16 cellular contexts compared by ENCODE assay signal in the genomic region with DNA sequence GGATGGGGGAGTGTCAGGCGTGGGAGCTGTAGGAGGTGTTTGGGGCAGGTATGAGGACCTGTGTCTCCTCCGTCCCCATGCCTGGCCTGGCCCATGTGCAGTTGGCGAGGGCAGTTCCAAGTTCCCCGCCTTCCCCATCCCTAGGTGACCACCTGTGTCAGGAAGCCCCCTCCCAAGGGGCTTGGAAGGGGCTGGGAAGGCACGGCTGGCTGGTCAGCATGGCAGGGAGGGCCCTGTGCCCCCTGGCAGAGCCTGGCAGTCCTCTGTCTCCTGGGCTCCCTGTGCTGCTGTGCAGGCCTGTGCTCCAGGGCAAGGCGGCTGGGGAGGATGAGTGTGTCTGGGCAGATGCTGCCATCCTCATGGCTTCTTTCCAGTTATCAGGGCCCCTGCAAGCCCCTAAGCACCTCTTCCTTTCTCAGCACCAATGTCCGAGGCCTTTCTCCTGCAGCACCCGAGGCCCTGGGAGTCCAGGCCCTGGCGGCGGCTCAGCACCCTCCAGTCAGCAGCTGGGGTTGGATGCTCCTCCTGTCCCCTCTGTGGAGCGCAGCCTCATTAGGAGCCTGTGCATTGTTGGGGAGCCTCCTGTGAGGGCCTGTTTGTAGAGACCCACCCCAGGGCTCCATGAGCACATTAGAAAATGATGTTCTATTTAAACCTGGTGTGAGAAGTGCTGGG.
"Had no signal": no experiment of that assay in that cellular context is flagged by ENCODE, and none has a peak within 500 bp of the region (broad histone marks: within the 10 kb centered on the region; RNA-seq: fewer than 3 reads in every experiment).

No MANE protein-coding gene starts in this region.

- H3K27ac ChIP-seq: cardiac muscle cell, colonic mucosa, foreskin keratinocyte, ovary, sigmoid colon, SJCRH30, tibial nerve had no signal

- H3K4me3 Mint-ChIP-seq: WTC11 had no signal

- H3K27ac Mint-ChIP-seq: WTC11 had no signal

- H3K27me3 ChIP-seq: cardiac muscle cell, colonic mucosa, ovary, sigmoid colon, SJCRH30, tibial nerve had no signal

- H3K36me3 ChIP-seq: cardiac muscle cell, colonic mucosa, ovary, SJCRH30, tibial nerve had no signal

- H3K9me3 ChIP-seq: colonic mucosa, ovary, sigmoid colon, SJCRH30, tibial nerve had no signal

- H3K4me3 ChIP-seq: cardiac muscle cell, colonic mucosa, ovary, sigmoid colon, SJCRH30, tibial nerve had no signal

- ATAC-seq: foreskin keratinocyte had no signal

- H3K36me3 Mint-ChIP-seq: WTC11 had no signal

- DNase-seq: activated CD4-positive, alpha-beta T cell treated with anti-CD3 and anti-CD28 coated beads, Interleukin-2, amount 50 U/mL, for 1 hour; activated naive CD4-positive, alpha-beta T cell treated with anti-CD3 and anti-CD28 coated beads, Interleukin-2, amount 50 U/mL, for 16 hours; colonic mucosa; effector CD8-positive, alpha-beta T cell; foreskin keratinocyte; glutamatergic neuron; kidney glomerular epithelial cell; mesendoderm; ovary; sigmoid colon; SJCRH30; stimulated activated CD4-positive, alpha-beta T cell treated with anti-CD3 and anti-CD28 coated beads, Interleukin-1b, Interleukin-23, amount 100 ng/mL, for 48 hours; SW 1271 had no signal

- H3K9me3 Mint-ChIP-seq: WTC11 had no signal

- H3K4me1 ChIP-seq: colonic mucosa, foreskin keratinocyte, SJCRH30 had no signal
